In the genomic region with DNA sequence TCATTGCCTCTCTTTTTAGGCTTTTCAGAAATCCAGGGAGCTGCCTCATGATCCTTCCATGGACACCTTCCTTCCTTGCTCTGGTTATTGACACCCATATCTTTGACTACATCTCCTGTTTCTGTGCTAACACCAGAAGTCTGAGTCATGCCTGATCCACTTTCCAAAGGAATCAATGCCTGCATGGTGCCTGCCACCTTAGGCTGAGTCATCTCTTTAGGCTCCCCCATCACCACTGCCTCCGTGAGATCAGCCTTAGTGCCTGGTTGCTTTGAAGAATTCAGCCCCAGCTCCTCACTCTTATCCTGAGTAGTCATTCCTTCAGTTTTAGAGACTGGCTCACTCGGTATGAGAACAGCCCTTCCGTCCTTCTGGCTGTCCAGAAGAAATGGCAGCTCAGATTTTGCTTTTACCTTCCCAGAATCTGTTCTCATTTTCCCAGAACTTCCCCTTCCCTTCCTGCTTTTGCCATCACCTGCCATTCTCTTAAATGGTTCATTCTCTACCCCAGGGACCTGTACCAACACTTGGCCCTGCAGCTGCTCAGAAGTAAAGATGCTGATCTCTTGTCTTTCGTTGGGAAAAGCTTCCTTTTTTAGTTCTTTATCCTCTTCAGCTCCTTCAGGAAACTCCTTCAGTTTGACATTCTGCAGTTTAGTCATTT, we compare ENCODE assay signal across 10 cellular contexts.
DNase-seq lines count a peak whose midpoint lies in the region; ATAC-seq and TF ChIP-seq lines count a peak whose summit lies in the region.
"Had no signal": no experiment of that assay in that cellular context is flagged by ENCODE, and none has a peak within 500 bp of the region (broad histone marks: within the 10 kb centered on the region; RNA-seq: fewer than 3 reads in every experiment).

No MANE protein-coding gene starts in this region.

- no peak for TF ChIP-seq CTCF in RWPE2 (IDR thresholded peaks at IDR 0.05; ENCODE audit: poor library complexity, severe bottlenecking)
- TF ChIP-seq CTCF in fibroblast of lung (conservative IDR thresholded peaks at IDR 0.05 in 1 of 2, IDR thresholded peaks at IDR 0.05 in 1 of 2; ENCODE audit: low read depth in 1 of 2, low read length in 2 of 2) = no peak

- peak overlapping the region; percentile 3 for H3K27ac ChIP-seq in RWPE2 (ENCODE audit: poor library complexity, severe bottlenecking)
- no peak overlapping the region for H3K27ac ChIP-seq in fibroblast of lung (ENCODE audit: insufficient read depth, low read length)
- H3K27ac ChIP-seq: Peyer's patch had no signal

- H3K9me3 ChIP-seq in RWPE2 (ENCODE audit: severe bottlenecking) (no peaks in the 10 kb centered on the region), fibroblast of lung (ENCODE audit: control insufficient read depth, insufficient read depth, low read depth, low read length) (no peaks in the 10 kb centered on the region)
- H3K9me3 ChIP-seq: Peyer's patch had no signal

- H4K20me1 ChIP-seq in fibroblast of lung (ENCODE audit: control insufficient read depth, extremely low read depth, insufficient read depth, low read length) = no peaks in the 10 kb centered on the region

- DNase-seq in DMS53 (lab: John Stamatoyannopoulos, UW) (peak; percentile 53), DMS53 treated with DMSO at 0.1 percent for 48 hours (lab: John Stamatoyannopoulos, UW; ENCODE audit: unreplicated experiment) (no peak), RWPE2 (ENCODE audit: low spot score) (peak; percentile 58), fibroblast of lung (ENCODE audit: low read depth in 2 of 2) (peak; percentile 69 to 94), skeletal muscle cell (ENCODE audit: low read depth) (peak; percentile 67), SHP77 treated with DMSO at 0.1 percent for 48 hours (lab: John Stamatoyannopoulos, UW) (no peak), NCI-H1092 (lab: John Stamatoyannopoulos, UW) (no peak)
- DNase-seq: left colon, Peyer's patch had no signal

- no peak overlapping the region for H3K9ac ChIP-seq in fibroblast of lung (ENCODE audit: insufficient read depth, low read length)

- H3K36me3 ChIP-seq in RWPE2 (ENCODE audit: low read depth) = peaks cover 70% of the 10 kb centered on the region
- peaks cover 4% of the 10 kb centered on the region for H3K36me3 ChIP-seq in fibroblast of lung (ENCODE audit: control insufficient read depth, insufficient read depth, low read length)

- H3K27me3 ChIP-seq in RWPE2 (ENCODE audit: insufficient read depth, poor library complexity, severe bottlenecking) (no peaks in the 10 kb centered on the region), fibroblast of lung (ENCODE audit: control insufficient read depth, insufficient read depth, low read length) (no peaks in the 10 kb centered on the region)
- H3K27me3 ChIP-seq: Peyer's patch had no signal

- H3K4me2 ChIP-seq in fibroblast of lung (ENCODE audit: extremely low read depth, insufficient read depth, low read length) = peak overlapping the region; percentile 42

- H2AFZ ChIP-seq in fibroblast of lung (ENCODE audit: low read length) = no peak overlapping the region

- H3K79me2 ChIP-seq in fibroblast of lung (ENCODE audit: control insufficient read depth, insufficient read depth, low read length) = no peaks in the 10 kb centered on the region

- peaks cover 6% of the 10 kb centered on the region for H3K4me1 ChIP-seq in RWPE2 (ENCODE audit: insufficient read depth, poor library complexity, severe bottlenecking)
- H3K4me1 ChIP-seq in fibroblast of lung (ENCODE audit: control insufficient read depth, extremely low read depth, insufficient read depth, low read length) = peaks cover 14% of the 10 kb centered on the region
- H3K4me1 ChIP-seq: Peyer's patch had no signal

- H3K4me3 ChIP-seq in RWPE2 (ENCODE audit: severe bottlenecking) (no peak overlapping the region), fibroblast of lung (replicated peaks in 1 of 4; ENCODE audit: control extremely low read depth in 1 of 4, insufficient read depth in 1 of 4, low read depth in 3 of 4, low read length in 4 of 4) (no peak overlapping the region), skeletal muscle cell (ENCODE audit: low read depth, low read length) (no peak overlapping the region)
- H3K4me3 ChIP-seq: Peyer's patch had no signal

- ATAC-seq in RWPE2 (ENCODE audit: low read depth) = peak; percentile 99
- no peak for ATAC-seq in GM18517 (IDR thresholded peaks at IDR 0.05; ENCODE audit: unreplicated experiment)
- ATAC-seq: left colon had no signal

Comparison
In these comparisons a context has a peak if more than half of its experiments do, and no peak if none do; other contexts are left out.
1. DNase-seq: peak in DMS53 (single experiment), RWPE2 (single experiment), fibroblast of lung (2 of 2) and skeletal muscle cell (single experiment); none in DMS53 treated with DMSO at 0.1 percent for 48 hours (single experiment), SHP77 treated with DMSO at 0.1 percent for 48 hours (single experiment) and NCI-H1092 (single experiment).